Comparison of ENCODE assay signal across 16 cellular contexts in the genomic region with DNA sequence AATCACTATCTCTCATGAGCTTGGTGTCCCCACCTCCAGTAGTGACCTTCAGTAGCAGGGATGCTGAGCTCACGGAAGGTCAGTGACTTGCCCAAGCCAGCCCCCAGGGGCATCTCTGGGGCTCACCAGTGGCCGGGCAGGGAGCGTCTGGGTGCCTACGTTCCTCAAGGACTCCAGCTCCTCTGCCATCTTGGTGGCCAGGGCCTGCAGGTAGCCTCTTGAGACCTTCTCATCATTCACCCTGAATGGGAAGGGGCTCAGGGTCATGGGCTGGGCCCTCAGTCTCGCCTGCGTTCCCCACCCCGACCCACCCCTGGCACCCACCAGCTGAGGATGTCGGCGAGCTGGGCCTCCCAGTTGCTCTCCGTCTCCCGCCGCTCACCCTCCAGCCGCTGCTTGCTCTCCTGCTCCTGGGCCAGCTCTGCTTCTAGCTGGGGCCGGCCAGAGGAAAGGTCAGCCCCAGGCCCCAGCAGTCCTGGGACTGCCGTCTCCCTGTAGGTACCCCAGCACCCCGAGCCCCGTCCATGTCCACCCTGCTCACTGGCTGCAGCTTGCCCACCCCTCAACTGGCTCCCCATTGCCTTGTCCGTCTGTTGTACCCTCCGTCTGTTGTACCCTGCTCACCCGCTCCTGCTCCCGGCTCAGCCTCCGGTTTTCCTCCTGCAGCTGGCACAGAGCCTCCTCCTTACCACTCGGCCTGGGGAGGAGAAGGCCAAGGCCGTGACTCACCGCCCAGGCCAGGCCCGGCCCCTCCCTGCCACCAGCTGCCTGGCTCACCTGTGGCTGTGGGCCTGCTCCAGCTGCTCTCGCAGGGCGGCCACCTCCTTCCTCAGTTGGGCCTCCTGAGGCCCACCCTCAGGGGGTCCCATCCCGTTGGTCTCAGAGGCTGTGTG. TPM values are rescaled to one million over a fixed set of nuclear protein-coding genes. Genes with fewer than 3 reads are reported as not detected.
A peak's percentile ranks its signal among the peaks of the same experiment; 100 is the strongest.
DNase-seq lines count a peak whose midpoint lies in the region; ATAC-seq and TF ChIP-seq lines count a peak whose summit lies in the region.
"Had no signal": no experiment of that assay in that cellular context is flagged by ENCODE, and none has a peak within 500 bp of the region (broad histone marks: within the 10 kb centered on the region; RNA-seq: fewer than 3 reads in every experiment).

No MANE protein-coding gene starts in this region.

- no peak overlapping the region for H3K9ac ChIP-seq in PC-3 (ENCODE audit: low read length)
- no peak overlapping the region for H3K9ac ChIP-seq in trophoblast cell (ENCODE audit: low read length)

- no peaks in the 10 kb centered on the region for H3K79me1 ChIP-seq in trophoblast cell (ENCODE audit: low read length)

- no peaks in the 10 kb centered on the region for H3K9me2 ChIP-seq in PC-3 (replicated peaks; ENCODE audit: low read length)

- CTCF ChIA-PET in PC-3 (lab: Charles Lee) = interaction anchor here (1.4 kb wide), 1 partner anchor 47 kb away, joined by 5 read pairs; no protein-coding TSS in a partner anchor

- peak; percentile 99 for ATAC-seq in PC-3
- no peak for ATAC-seq in GM18519 (IDR thresholded peaks at IDR 0.05; ENCODE audit: low FRiP score, unreplicated experiment)

- H4K8ac ChIP-seq in trophoblast cell (ENCODE audit: low read depth, low read length) = no peak overlapping the region

- H3K14ac ChIP-seq in trophoblast cell (ENCODE audit: low read length) = no peak overlapping the region

- no peak overlapping the region for H3K4ac ChIP-seq in trophoblast cell (ENCODE audit: low read depth, low read length)

- H3K9me3 ChIP-seq in PC-3 (ENCODE audit: low read length) = no peaks in the 10 kb centered on the region
- peaks cover 2% of the 10 kb centered on the region for H3K9me3 ChIP-seq in trophoblast cell (ENCODE audit: insufficient read depth, low read depth, low read length)

- H4K91ac ChIP-seq in trophoblast cell (ENCODE audit: low read depth, low read length) = no peak overlapping the region

- H3K79me2 ChIP-seq in PC-3 (ENCODE audit: low read length) (no peaks in the 10 kb centered on the region), trophoblast cell (ENCODE audit: control insufficient read depth, insufficient read depth, low read length, poor library complexity) (no peaks in the 10 kb centered on the region)

- H3K4me1 ChIP-seq in PC-3 (ENCODE audit: insufficient read depth, low read length) (peaks cover 16% of the 10 kb centered on the region), trophoblast cell (ENCODE audit: control insufficient read depth in 1 of 2, insufficient read depth in 2 of 2, low read length in 2 of 2) (no peaks in the 10 kb centered on the region)

- H3K27me3 ChIP-seq in PC-3 (ENCODE audit: low read length) (no peaks in the 10 kb centered on the region), trophoblast cell (ENCODE audit: insufficient read depth, low read length) (no peaks in the 10 kb centered on the region)

- intact Hi-C loops in PC-3 (cut with micrococcal nuclease) = no loop called here

- no peak overlapping the region for H2AK5ac ChIP-seq in trophoblast cell (ENCODE audit: low read length)

- BruUV-seq in PC-3 (replicated peaks; lab: Mats Ljungman, UMichigan) = no TSS peak

- H2BK5ac ChIP-seq in trophoblast cell (ENCODE audit: low read depth, low read length, poor library complexity) = no peak overlapping the region

- no peak overlapping the region for H2BK12ac ChIP-seq in trophoblast cell (ENCODE audit: low read length)

- POLR2A ChIA-PET in PC-3 (lab: Charles Lee; ENCODE audit: unreplicated experiment) = interaction anchor here (0.6 kb wide), 1 partner anchor 19 kb away, joined by 5 read pairs; no protein-coding TSS in a partner anchor

- H3K18ac ChIP-seq in trophoblast cell (ENCODE audit: low read length) = no peak overlapping the region

- H4K20me1 ChIP-seq in PC-3 (ENCODE audit: low read length) = no peaks in the 10 kb centered on the region

- no peak overlapping the region for H2BK120ac ChIP-seq in trophoblast cell (ENCODE audit: insufficient read depth, low read length, poor library complexity)

- TF ChIP-seq CTCF in PC-3 (conservative IDR thresholded peaks at IDR 0.05; ENCODE audit: low read depth, low read length) (no peak), epithelial cell of esophagus (IDR thresholded peaks at IDR 0.05; ENCODE audit: insufficient read depth, low read depth, low read length, missing control alignments) (no peak)

- no peak overlapping the region for H4K12ac ChIP-seq in trophoblast cell (ENCODE audit: low read depth, low read length)

- DNase-seq in EL (peak; percentile 76), PC-3 (peak; percentile 96), epithelial cell of esophagus (ENCODE audit: low read depth) (peak; percentile 90), trophoblast cell (peak; percentile 58 to 65), NCI-H146 (lab: John Stamatoyannopoulos, UW) (no peak), OCI-M2 (lab: John Stamatoyannopoulos, UW; ENCODE audit: unreplicated experiment) (no peak)
- DNase-seq in effector CD4-positive, alpha-beta T cell = no peak
- DNase-seq: activated naive CD8-positive, alpha-beta T cell treated with anti-CD3 and anti-CD28 coated beads for 36 hours; glutamatergic neuron; H9; KBM-7; NCI-H2107; posterior cingulate gyrus; stimulated activated CD4-positive, alpha-beta T cell treated with anti-CD3 and anti-CD28 coated beads, Interleukin-2, amount 100 ng/mL, for 48 hours; stimulated activated naive CD4-positive, alpha-beta T cell treated with Interleukin-2 at 50 U/mL for 16 hours had no signal

- peaks cover 31% of the 10 kb centered on the region for H3K36me3 ChIP-seq in PC-3 (ENCODE audit: low read depth, low read length)
- H3K36me3 ChIP-seq in trophoblast cell (ENCODE audit: control insufficient read depth in 1 of 2, insufficient read depth in 2 of 2, low read length in 2 of 2) = peaks cover 95 to 97% of the 10 kb centered on the region in 2 experiments

- H3K4me3 ChIP-seq in PC-3 (ENCODE audit: low read length) (no peak overlapping the region), epithelial cell of esophagus (ENCODE audit: low read length) (no peak overlapping the region), trophoblast cell (ENCODE audit: low read depth, low read length) (no peak overlapping the region)

- no peak overlapping the region for H2AFZ ChIP-seq in PC-3 (ENCODE audit: low read length)
- no peak overlapping the region for H2AFZ ChIP-seq in trophoblast cell (ENCODE audit: insufficient read depth, low read length, poor library complexity)

- H3K4me2 ChIP-seq in PC-3 (ENCODE audit: low read length) = peak overlapping the region; percentile 69
- no peak overlapping the region for H3K4me2 ChIP-seq in trophoblast cell (ENCODE audit: low read length)

- no CpG with 5 or more reads among the region's 29 CpGs for WGBS in trophoblast cell (ENCODE audit: extremely low coverage, insufficient coverage, insufficient read length)

- H3K27ac ChIP-seq in PC-3 (ENCODE audit: low read length) (0 out of 2 replicates have a peak overlapping the region, but pooled peaks have one; percentile 9), trophoblast cell (ENCODE audit: low read depth, low read length) (no peak overlapping the region)

- no peak overlapping the region for H3K23ac ChIP-seq in trophoblast cell (ENCODE audit: low read length)

- H3F3A ChIP-seq in PC-3 (ENCODE audit: low read length, unreplicated experiment) = no peaks in the 10 kb centered on the region

RNA-seq across cellular contexts. Expression of a gene that starts 9.5 kb away (rescaled TPM):
- 14.5 and 30.5 TPM in 2 replicates for total RNA-seq in PC-3 (2014; rRNA removed)
- 19.4 and 20.9 TPM in 2 replicates for polyA plus RNA-seq in trophoblast cell (2013)

RNA-seq across cellular contexts. Expression of a gene that starts 24.6 kb away (rescaled TPM):
- total RNA-seq in PC-3 (2014; rRNA removed) = 46.1 and 54.1 TPM in 2 replicates
- polyA plus RNA-seq in trophoblast cell (2013) = 53.4 and 53.7 TPM in 2 replicates

RNA-seq across cellular contexts. Expression of a gene that starts 32.0 kb away (rescaled TPM):
- total RNA-seq in PC-3 (2014; rRNA removed) = 55.6 and 57.0 TPM in 2 replicates
- 17.9 and 19.2 TPM in 2 replicates for polyA plus RNA-seq in trophoblast cell (2013)

RNA-seq across cellular contexts. Expression of a gene that starts 43.5 kb away (rescaled TPM):
- total RNA-seq in PC-3 (2014; rRNA removed) = 340 and 370 TPM in 2 replicates
- 138 and 148 TPM in 2 replicates for polyA plus RNA-seq in trophoblast cell (2013)

RNA-seq across cellular contexts. Expression of a gene that starts 56.6 kb away (rescaled TPM):
- total RNA-seq in PC-3 (2014; rRNA removed) = 209 and 217 TPM in 2 replicates
- polyA plus RNA-seq in trophoblast cell (2013) = 185 and 187 TPM in 2 replicates

Comparison
In these comparisons a context has a peak if more than half of its experiments do, and no peak if none do; other contexts are left out.
1. DNase-seq: peak in EL (single experiment), PC-3 (single experiment), epithelial cell of esophagus (single experiment) and trophoblast cell (2 of 2); none in effector CD4-positive, alpha-beta T cell (single experiment), NCI-H146 (single experiment) and OCI-M2 (single experiment).